ENCODE assay signal across 16 cellular contexts in genomic region chr5:112682621-112683061, GRCh38. TPM values are rescaled to one million over a fixed set of nuclear protein-coding genes. Genes with fewer than 3 reads are reported as not detected.
A peak's percentile ranks its signal among the peaks of the same experiment; 100 is the strongest.
DNase-seq lines count a peak whose midpoint lies in the region; ATAC-seq and TF ChIP-seq lines count a peak whose summit lies in the region.
"Had no signal": no experiment of that assay in that cellular context is flagged by ENCODE, and none has a peak within 500 bp of the region (broad histone marks: within the 10 kb centered on the region; RNA-seq: fewer than 3 reads in every experiment).

No MANE protein-coding gene starts in this region.

- H3K4me1 ChIP-seq in HEK293 (ENCODE audit: control insufficient read depth, insufficient read depth, low read length) (no peaks in the 10 kb centered on the region), foreskin keratinocyte (peaks cover 3% of the 10 kb centered on the region)

- peaks cover 2% of the 10 kb centered on the region for H3K27me3 ChIP-seq in foreskin keratinocyte
- H3K27me3 ChIP-seq: ascending aorta had no signal

- no peaks in the 10 kb centered on the region for H3K9me3 ChIP-seq in HEK293 (ENCODE audit: control insufficient read depth, insufficient read depth, low read depth, low read length)
- H3K9me3 ChIP-seq: ascending aorta had no signal

- peak; percentile 16 for TF ChIP-seq CTCF in AG10803 (conservative IDR thresholded peaks at IDR 0.05; ENCODE audit: low read length)
- TF ChIP-seq CTCF in HEK293 (tag by site-specific recombination; IDR thresholded peaks at IDR 0.05) = no peak
- TF ChIP-seq CTCF in foreskin keratinocyte (conservative IDR thresholded peaks at IDR 0.05) = peak; percentile 4

- H3K36me3 ChIP-seq in HEK293 (ENCODE audit: control insufficient read depth in 2 of 2, insufficient read depth in 1 of 2, low read length in 2 of 2) = no peaks in the 10 kb centered on the region
- H3K36me3 ChIP-seq: ascending aorta had no signal

- H3K27ac ChIP-seq in HEK293 (ENCODE audit: extremely low read depth, low read depth, low read length) = no peak overlapping the region
- no peak overlapping the region for H3K27ac ChIP-seq in foreskin keratinocyte
- H3K27ac ChIP-seq: ascending aorta had no signal

- DNase-seq in AG10803 (ENCODE audit: low read depth) (peak; percentile 91), foreskin keratinocyte (peak in 1 of 2 donors; percentile 21), cerebellar cortex (ENCODE audit: low spot score) (no peak)
- DNase-seq in activated CD8-positive, alpha-beta memory T cell treated with anti-CD3 and anti-CD28 coated beads, Interleukin-2, amount 50 U/mL, for 48 hours = no peak
- DNase-seq in activated CD8-positive, alpha-beta memory T cell treated with anti-CD3 and anti-CD28 coated beads for 24 hours = no peak
- DNase-seq: activated CD4-positive, alpha-beta T cell treated with anti-CD3 and anti-CD28 coated beads, Interleukin-2, amount 10 ng/mL, durations not matched to agents 7 days and 5 days; C1 segment of cervical spinal cord; NCI-H1105 treated with DMSO at 0.1 percent for 48 hours; NCI-H2029; NCI-H774 had no signal

- POLR2A ChIA-PET in HEK293 (lab: Yijun Ruan, JAX) = no interaction called here

- peak; percentile 19; the same call in 2 of the 3 replicates for ATAC-seq in SK-N-SH treated with all-trans-retinoic acid at 6 μM for 48 hours
- ATAC-seq in foreskin keratinocyte = peak; percentile 30
- no peak for ATAC-seq in HG02973 (IDR thresholded peaks at IDR 0.05; ENCODE audit: unreplicated experiment)
- ATAC-seq: GM23338; natural killer cell treated with Interleukin-12 subunit alpha and Interleukin-12 subunit beta and Interleukin-15 and Interleukin-18, amount 100 ng/mL, for 72 hours had no signal

- CTCF ChIA-PET in HEK293 (lab: Yijun Ruan, JAX) = interaction anchor here (0.6 kb wide), 1 partner anchor 417 kb away, joined by 3 read pairs; no protein-coding TSS in a partner anchor

- H3K4me3 ChIP-seq in AG10803 (ENCODE audit: low read length) = no peak overlapping the region
- H3K4me3 ChIP-seq in HEK293 (ENCODE audit: low read depth, low read length) = no peak overlapping the region
- H3K4me3 ChIP-seq: ascending aorta, GM23338 had no signal

TF ChIP-seq in HEK293, 187 proteins besides CTCF, POLR2A, EP300 and RAD21:
- TF ChIP-seq SETDB1 (IDR thresholded peaks at IDR 0.05; ENCODE audit: insufficient read length, low read length) (peak; percentile 34), ZNF610 (tag by site-specific recombination; IDR thresholded peaks at IDR 0.05; ENCODE audit: borderline replicate concordance) (no peak), ZBTB11 (tag by site-specific recombination; conservative IDR thresholded peaks at IDR 0.05; ENCODE audit: low read depth) (no peak)

TF ChIP-seq in SK-N-SH treated with all-trans-retinoic acid at 6 μM for 48 hours, 23 proteins besides CTCF, POLR2A, EP300 and RAD21:
- TF ChIP-seq ISL1 (CRISPR knock-in tag; IDR thresholded peaks at IDR 0.05) (no peak), ZFP3 (CRISPR knock-in tag; IDR thresholded peaks at IDR 0.05) (no peak), ARNTL (CRISPR knock-in tag; IDR thresholded peaks at IDR 0.05; ENCODE audit: borderline replicate concordance, low read depth) (no peak), PPARA (CRISPR knock-in tag; IDR thresholded peaks at IDR 0.05; ENCODE audit: borderline replicate concordance) (no peak), CREB5 (CRISPR knock-in tag; IDR thresholded peaks at IDR 0.05; ENCODE audit: low read depth) (no peak), ZFP30 (CRISPR knock-in tag; IDR thresholded peaks at IDR 0.05) (no peak)
TF ChIP-seq in SK-N-SH treated with all-trans-retinoic acid at 6 μM for 48 hours: peak in this region for 0.

RNA-seq across cellular contexts. Expression of gene APC, which starts 55.0 kb away (rescaled TPM):
- 25.7 and 26.6 TPM in 2 replicates for total RNA-seq in foreskin keratinocyte
- 1.5 and 1.7 TPM in 2 replicates for polyA plus RNA-seq in foreskin keratinocyte
